Comparison of ENCODE assay signal across 8 cellular contexts in the genomic region with DNA sequence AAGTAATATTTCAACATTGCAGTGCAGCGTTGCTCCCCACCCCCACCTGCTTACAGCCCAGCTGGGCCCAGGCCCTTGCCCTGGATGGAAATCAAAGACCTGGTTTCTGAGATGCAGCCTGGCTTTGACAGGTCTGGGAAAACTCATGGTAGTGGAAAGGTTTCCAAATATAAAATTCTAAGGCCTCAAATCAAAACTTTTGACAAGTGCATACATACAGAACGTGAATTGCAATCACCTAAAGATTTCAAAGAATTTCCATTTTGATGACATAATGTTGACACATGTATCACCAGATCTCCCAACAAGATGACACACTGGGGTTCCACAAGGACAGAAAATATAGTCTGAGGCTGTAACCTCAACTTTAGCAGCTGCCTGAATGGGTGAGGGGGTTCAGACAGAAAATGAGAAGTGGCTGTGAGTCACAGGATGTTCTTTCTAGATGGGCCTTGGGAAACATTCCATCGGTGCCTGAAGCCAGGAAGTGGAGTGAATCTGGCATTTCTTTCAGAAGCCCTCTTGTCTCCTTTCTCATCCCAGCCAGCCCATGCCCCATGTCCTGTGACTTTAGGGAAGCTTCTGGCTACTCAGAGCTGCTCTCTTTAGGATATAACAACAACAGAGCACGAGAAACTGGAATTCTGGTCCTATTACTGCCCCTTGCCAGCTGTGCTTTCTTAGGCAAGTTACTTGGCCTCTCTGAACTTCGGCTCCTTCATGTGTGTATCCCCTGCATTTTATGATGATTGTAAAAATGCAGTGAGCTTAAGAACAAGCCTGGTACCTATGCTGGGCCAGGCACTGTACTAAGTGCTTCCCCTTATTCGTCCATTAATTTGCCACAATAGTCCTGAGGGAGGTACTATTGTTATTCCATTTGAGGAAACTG. TPM values are rescaled to one million over a fixed set of nuclear protein-coding genes. Genes with fewer than 3 reads are reported as not detected.
DNase-seq lines count a peak whose midpoint lies in the region; ATAC-seq and TF ChIP-seq lines count a peak whose summit lies in the region.

No MANE protein-coding gene starts in this region.

- no peaks in the 10 kb centered on the region for H3K27me3 Mint-ChIP-seq in activated CD8-positive, alpha-beta T cell treated with anti-CD3 and anti-CD28 coated beads for 36 hours

- TF ChIP-seq POLR2A in spleen (IDR thresholded peaks at IDR 0.05) = no peak

- 68% methylated on average over 6 of the region's 6 CpGs for WGBS in hepatocyte (ENCODE audit: low lambda C conversion rate, missing lambda C conversion rate)
- 49 to 66% (median 62%) methylated on average over 6 of the region's 6 CpGs for WGBS in spleen, 5 donors

- H3K27me3 ChIP-seq in adipocyte (replicated peaks; ENCODE audit: control insufficient read depth, insufficient read depth, low read length) = no peaks in the 10 kb centered on the region
- no peaks in the 10 kb centered on the region for H3K27me3 ChIP-seq in hepatocyte
- H3K27me3 ChIP-seq in spleen (replicated peaks in 1 of 7) = no peaks in the 10 kb centered on the region

- ATAC-seq in GM18868 (IDR thresholded peaks at IDR 0.05; ENCODE audit: unreplicated experiment) (no peak), GM18498 (IDR thresholded peaks at IDR 0.05; ENCODE audit: unreplicated experiment) (no peak)
- ATAC-seq in activated CD8-positive, alpha-beta T cell treated with anti-CD3 and anti-CD28 coated beads for 36 hours = no peak

- no peaks in the 10 kb centered on the region for H3K9me3 Mint-ChIP-seq in activated CD8-positive, alpha-beta T cell treated with anti-CD3 and anti-CD28 coated beads for 36 hours

- H3K4me1 Mint-ChIP-seq in activated CD8-positive, alpha-beta T cell treated with anti-CD3 and anti-CD28 coated beads for 36 hours (ENCODE audit: low read depth) = no peaks in the 10 kb centered on the region

- POLR2A ChIA-PET in activated CD8-positive, alpha-beta T cell treated with anti-CD3 and anti-CD28 coated beads for 36 hours (lab: Charles Lee) = interaction anchor here (0.6 to 2.3 kb wide), 2 partner anchors 10 to 76 kb away, joined by 3 to 5 read pairs; no protein-coding TSS in a partner anchor

- no peaks in the 10 kb centered on the region for H3K36me3 Mint-ChIP-seq in activated CD8-positive, alpha-beta T cell treated with anti-CD3 and anti-CD28 coated beads for 36 hours (ENCODE audit: low read depth)

- intact Hi-C loops in spleen (cut with DNase I; ENCODE audit: low total_unique reads) = no loop called here
- intact Hi-C loops in activated CD8-positive, alpha-beta T cell treated with anti-CD3 and anti-CD28 coated beads for 36 hours (cut with micrococcal nuclease) = no loop called here

- peaks cover 58% of the 10 kb centered on the region for H3K79me2 ChIP-seq in hepatocyte

- no peak for TF ChIP-seq CTCF in hepatocyte (IDR thresholded peaks at IDR 0.05; ENCODE audit: poor library complexity)
- no peak for TF ChIP-seq CTCF in spleen (IDR thresholded peaks at IDR 0.05 in 8 of 11, conservative IDR thresholded peaks at IDR 0.05 in 3 of 11)
- TF ChIP-seq CTCF in activated CD8-positive, alpha-beta T cell treated with anti-CD3 and anti-CD28 coated beads for 36 hours (IDR thresholded peaks at IDR 0.05) = no peak

- peaks cover 71% of the 10 kb centered on the region for H3K36me3 ChIP-seq in adipocyte (ENCODE audit: control insufficient read depth, insufficient read depth, low read length, severe bottlenecking)
- no peaks in the 10 kb centered on the region for H3K36me3 ChIP-seq in hepatocyte (replicated peaks; ENCODE audit: insufficient read depth, low read depth)
- H3K36me3 ChIP-seq in spleen = peaks cover 0 to 48% (median 0%) of the 10 kb centered on the region in 6 donors

- H3K9me3 ChIP-seq in adipocyte (ENCODE audit: control insufficient read depth, low read length) (no peaks in the 10 kb centered on the region), hepatocyte (ENCODE audit: low read depth) (no peaks in the 10 kb centered on the region), spleen (no peaks in the 10 kb centered on the region)

- H3K9ac ChIP-seq in adipocyte (ENCODE audit: low read length) = peak overlapping the region; percentile 61

- peaks cover 51% of the 10 kb centered on the region for H3K4me1 ChIP-seq in adipocyte (ENCODE audit: control insufficient read depth, insufficient read depth, low read length)
- H3K4me1 ChIP-seq in hepatocyte (ENCODE audit: insufficient read depth) = peaks cover 35% of the 10 kb centered on the region
- H3K4me1 ChIP-seq in spleen = peaks cover 15 to 55% (median 44%) of the 10 kb centered on the region in 6 donors

- H3K4me3 ChIP-seq in adipocyte (ENCODE audit: low read length) (peak overlapping the region; percentile 12), hepatocyte (no peak overlapping the region), spleen (no peak overlapping the region)

- no peaks in the 10 kb centered on the region for H3K9me2 ChIP-seq in hepatocyte (replicated peaks; ENCODE audit: insufficient read depth)

- CTCF ChIA-PET in activated CD8-positive, alpha-beta T cell treated with anti-CD3 and anti-CD28 coated beads for 36 hours (lab: Charles Lee) = interaction anchor here (1.1 to 1.2 kb wide), 2 partner anchors 10 to 542 kb away, joined by 3 to 5 read pairs; no protein-coding TSS in a partner anchor

- no peak overlapping the region for H2AFZ ChIP-seq in hepatocyte

- no peak overlapping the region for H3K4me2 ChIP-seq in hepatocyte

- peaks cover 21% of the 10 kb centered on the region for H4K20me1 ChIP-seq in hepatocyte (ENCODE audit: insufficient read depth, poor library complexity, severe bottlenecking)

- H3K27ac Mint-ChIP-seq in activated CD8-positive, alpha-beta T cell treated with anti-CD3 and anti-CD28 coated beads for 36 hours = no peak overlapping the region

- DNase-seq in HPDE6-E6E7 (ENCODE audit: extremely low spot score) = peak; percentile 80
- DNase-seq in adipocyte (ENCODE audit: low read depth) = peak; percentile 82
- peak; percentile 55 for DNase-seq in hepatocyte (ENCODE audit: low spot score)
- no peak for DNase-seq in spleen
- no peak for DNase-seq in NCI-H1417 (lab: John Stamatoyannopoulos, UW)
- no peak for DNase-seq in activated CD8-positive, alpha-beta T cell treated with anti-CD3 and anti-CD28 coated beads for 36 hours

- H3K4me3 Mint-ChIP-seq in activated CD8-positive, alpha-beta T cell treated with anti-CD3 and anti-CD28 coated beads for 36 hours = no peak overlapping the region

- H3K27ac ChIP-seq in hepatocyte (peak overlapping the region; percentile 84), spleen (peak overlapping the region in 6 of 8 donors; percentile 2 to 66 (median 54))

RNA-seq across cellular contexts. Expression of a gene that starts 54.8 kb away (rescaled TPM):
- 76.1 and 87.4 TPM in 2 replicates for total RNA-seq in hepatocyte
- 11.9 and 14.5 TPM in 2 replicates for polyA plus RNA-seq in hepatocyte
- 10 to 100 TPM; 55.0 to 78.4 (median 68.3) TPM for total RNA-seq in spleen
- polyA plus RNA-seq in spleen = 1 to 10 TPM; 4.5 to 5.0 (median 4.7) TPM
- under 1 TPM; 0.20 to 0.38 TPM for total RNA-seq in activated CD8-positive, alpha-beta T cell treated with anti-CD3 and anti-CD28 coated beads for 36 hours

Comparison
In these comparisons a context has a peak if more than half of its experiments do, and no peak if none do; other contexts are left out.
1. DNase-seq: peak in HPDE6-E6E7 (single experiment), adipocyte (single experiment) and hepatocyte (single experiment); none in spleen (single experiment), NCI-H1417 (0 of 3) and activated CD8-positive, alpha-beta T cell treated with anti-CD3 and anti-CD28 coated beads for 36 hours (single experiment).
2. RNA of a gene that starts 54.8 kb away (total RNA-seq): 76.1 to 87.4 TPM in hepatocyte and 55.0 to 78.4 TPM in spleen; 0.20 to 0.38 TPM in activated CD8-positive, alpha-beta T cell treated with anti-CD3 and anti-CD28 coated beads for 36 hours; every median in the first group is over 10 times any median in the second.